ENCODE assay signal across 21 cellular contexts in the genomic region with DNA sequence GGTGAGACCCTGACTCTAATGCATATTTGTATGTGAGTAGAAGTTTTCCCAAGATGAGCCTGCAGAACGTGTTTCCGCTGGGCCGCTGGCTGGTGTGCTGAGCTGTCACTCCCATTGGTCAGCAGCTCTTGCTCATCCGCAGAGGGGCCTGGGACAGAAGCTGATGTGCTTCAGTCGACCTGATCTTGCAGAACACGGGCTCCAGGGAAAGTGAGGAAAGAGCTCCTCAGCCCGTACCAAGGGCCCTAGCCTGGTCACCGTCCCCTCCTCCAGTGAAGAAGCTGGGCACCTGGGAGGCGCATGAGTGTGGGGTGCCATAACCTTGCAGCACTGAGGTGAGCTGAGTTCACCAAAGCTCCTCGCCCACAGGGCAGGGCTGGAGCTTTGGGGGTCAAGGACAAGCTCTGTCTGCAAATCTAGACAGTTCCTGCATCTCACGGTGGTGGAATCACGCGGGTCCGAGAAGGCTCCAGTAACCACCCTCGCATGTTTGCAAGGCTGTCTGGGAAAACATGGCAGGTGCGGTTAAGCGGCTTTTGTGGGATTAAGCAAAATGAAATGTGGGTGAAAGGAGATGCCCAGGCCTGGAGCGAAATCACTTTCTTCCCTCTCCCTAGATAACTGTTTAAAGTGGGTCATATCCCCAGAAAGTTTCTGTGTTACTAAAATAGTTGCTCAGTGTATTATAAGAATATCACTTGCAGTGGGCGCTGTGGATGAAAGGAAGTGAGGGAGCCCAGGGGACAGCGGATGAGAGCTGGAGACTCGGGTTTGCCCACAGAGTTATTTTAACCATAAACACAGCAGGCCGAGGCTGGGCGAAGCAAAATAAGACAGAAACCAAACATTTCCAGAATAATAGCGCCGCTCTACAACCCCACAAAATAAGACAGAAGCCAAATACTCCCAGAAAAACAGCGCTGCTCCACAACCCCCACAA. TPM values are rescaled to one million over a fixed set of nuclear protein-coding genes. Genes with fewer than 3 reads are reported as not detected.
DNase-seq lines count a peak whose midpoint lies in the region; ATAC-seq and TF ChIP-seq lines count a peak whose summit lies in the region.
"Had no signal": no experiment of that assay in that cellular context is flagged by ENCODE, and none has a peak within 500 bp of the region (broad histone marks: within the 10 kb centered on the region; RNA-seq: fewer than 3 reads in every experiment).

No MANE protein-coding gene starts in this region.

- H3K4me3 ChIP-seq in right atrium auricular region (no peak overlapping the region), transverse colon (no peak overlapping the region)
- H3K4me3 ChIP-seq: skin epidermis had no signal

- H3K27me3 Mint-ChIP-seq in T-helper 17 cell = no peaks in the 10 kb centered on the region
- H3K27me3 Mint-ChIP-seq: central memory CD8-positive, alpha-beta T cell; effector memory CD8-positive, alpha-beta T cell had no signal

- DNase-seq in Right ventricle myocardium inferior (ENCODE audit: missing footprints) (peak; percentile 25), right atrium auricular region (ENCODE audit: low spot score) (no peak), T-helper 17 cell (peak in 1 of 3 donors; percentile 1), mesenteric fat pad (ENCODE audit: low spot score) (peak; percentile 76), transverse colon (peak; percentile 2)
- DNase-seq: activated CD4-positive, alpha-beta T cell treated with anti-CD3 and anti-CD28 coated beads for 48 hours; amygdala; effector memory CD8-positive, alpha-beta T cell; glutamatergic neuron; NCI-H146; NCI-H2171; NCI-H748 treated with DMSO at 0.1 percent for 48 hours; stimulated activated CD4-positive, alpha-beta T cell treated with anti-CD3 and anti-CD28 coated beads, Interleukin-4, amount 100 ng/mL, for 4 hours had no signal

- no peak overlapping the region for H3K4me3 Mint-ChIP-seq in T-helper 17 cell
- H3K4me3 Mint-ChIP-seq: central memory CD8-positive, alpha-beta T cell; effector memory CD8-positive, alpha-beta T cell had no signal

- TF ChIP-seq EP300 in transverse colon (IDR thresholded peaks at IDR 0.05; ENCODE audit: low read depth) = no peak

- ATAC-seq in Right ventricle myocardium inferior = no peak
- no peak for ATAC-seq in T-helper 17 cell
- ATAC-seq in GM19467 (IDR thresholded peaks at IDR 0.05; ENCODE audit: unreplicated experiment) = no peak
- no peak for ATAC-seq in HG03460 (IDR thresholded peaks at IDR 0.05; ENCODE audit: unreplicated experiment)
- ATAC-seq in activated CD4-positive, CD25-positive, alpha-beta regulatory T cell treated with anti-CD3 and anti-CD28 coated beads, Interleukin-2, amount 50 U/mL, for 24 hours = no peak
- ATAC-seq: effector memory CD8-positive, alpha-beta T cell had no signal

- no peaks in the 10 kb centered on the region for H3K27me3 ChIP-seq in right atrium auricular region
- no peaks in the 10 kb centered on the region for H3K27me3 ChIP-seq in transverse colon

- TF ChIP-seq CTCF in right atrium auricular region (IDR thresholded peaks at IDR 0.05) = no peak
- TF ChIP-seq CTCF in transverse colon (IDR thresholded peaks at IDR 0.05) = no peak

- no peak for TF ChIP-seq POLR2A in transverse colon (IDR thresholded peaks at IDR 0.05)

- no peaks in the 10 kb centered on the region for H3K4me1 Mint-ChIP-seq in T-helper 17 cell
- H3K4me1 Mint-ChIP-seq: central memory CD8-positive, alpha-beta T cell had no signal

- no peaks in the 10 kb centered on the region for H3K36me3 Mint-ChIP-seq in T-helper 17 cell (ENCODE audit: low read depth)

- 84 to 90% methylated on average over 11 to 24 of the region's 26 CpGs for WGBS in transverse colon (ENCODE audit: low coverage in 1 of 2), 2 donors

- H3K27ac ChIP-seq in right atrium auricular region (no peak overlapping the region), transverse colon (no peak overlapping the region)
- H3K27ac ChIP-seq: C4-2B, parathyroid adenoma, skin epidermis had no signal

- peak overlapping the region; percentile 14 for H3K27ac Mint-ChIP-seq in T-helper 17 cell
- H3K27ac Mint-ChIP-seq: effector memory CD8-positive, alpha-beta T cell had no signal

- H3K9me3 ChIP-seq in right atrium auricular region = no peaks in the 10 kb centered on the region
- H3K9me3 ChIP-seq in T-helper 17 cell (ENCODE audit: control insufficient read depth, low read length, poor library complexity, severe bottlenecking) = no peaks in the 10 kb centered on the region
- H3K9me3 ChIP-seq in transverse colon = no peaks in the 10 kb centered on the region

- no peaks in the 10 kb centered on the region for H3K36me3 ChIP-seq in right atrium auricular region
- no peaks in the 10 kb centered on the region for H3K36me3 ChIP-seq in transverse colon

- H3K4me1 ChIP-seq in right atrium auricular region (no peaks in the 10 kb centered on the region), transverse colon (no peaks in the 10 kb centered on the region)
- H3K4me1 ChIP-seq: parathyroid adenoma had no signal

- intact Hi-C loops in Right ventricle myocardium inferior (cut with DNase I) (no loop called here), transverse colon (cut with DNase I; ENCODE audit: low total_unique reads) (no loop called here)

- in situ Hi-C loops in transverse colon (cut with MboI; ENCODE audit: low pct_ligation_motif_present in 1 of 4, low pct_unique_long_range_greater_than_20kb in 1 of 4, low sequenced_read_pairs in 3 of 4) = no loop called here

RNA-seq across cellular contexts. Expression of a gene that starts 33.1 kb away (rescaled TPM):
- total RNA-seq in Right ventricle myocardium inferior (3.3 TPM), right atrium auricular region (1 to 10 TPM; 1.1 to 1.7 TPM), T-helper 17 cell (1 to 10 TPM in 1 of 2 donors, under 1 TPM in 1; 0.85 to 1.0 TPM), mesenteric fat pad (3.8 TPM), transverse colon (1 to 10 TPM; 4.4 to 6.7 (median 5.1) TPM)
- total RNA-seq: MCF 10A had no signal
